Comparison of ENCODE assay signal across 1 cellular context in the genomic region with DNA sequence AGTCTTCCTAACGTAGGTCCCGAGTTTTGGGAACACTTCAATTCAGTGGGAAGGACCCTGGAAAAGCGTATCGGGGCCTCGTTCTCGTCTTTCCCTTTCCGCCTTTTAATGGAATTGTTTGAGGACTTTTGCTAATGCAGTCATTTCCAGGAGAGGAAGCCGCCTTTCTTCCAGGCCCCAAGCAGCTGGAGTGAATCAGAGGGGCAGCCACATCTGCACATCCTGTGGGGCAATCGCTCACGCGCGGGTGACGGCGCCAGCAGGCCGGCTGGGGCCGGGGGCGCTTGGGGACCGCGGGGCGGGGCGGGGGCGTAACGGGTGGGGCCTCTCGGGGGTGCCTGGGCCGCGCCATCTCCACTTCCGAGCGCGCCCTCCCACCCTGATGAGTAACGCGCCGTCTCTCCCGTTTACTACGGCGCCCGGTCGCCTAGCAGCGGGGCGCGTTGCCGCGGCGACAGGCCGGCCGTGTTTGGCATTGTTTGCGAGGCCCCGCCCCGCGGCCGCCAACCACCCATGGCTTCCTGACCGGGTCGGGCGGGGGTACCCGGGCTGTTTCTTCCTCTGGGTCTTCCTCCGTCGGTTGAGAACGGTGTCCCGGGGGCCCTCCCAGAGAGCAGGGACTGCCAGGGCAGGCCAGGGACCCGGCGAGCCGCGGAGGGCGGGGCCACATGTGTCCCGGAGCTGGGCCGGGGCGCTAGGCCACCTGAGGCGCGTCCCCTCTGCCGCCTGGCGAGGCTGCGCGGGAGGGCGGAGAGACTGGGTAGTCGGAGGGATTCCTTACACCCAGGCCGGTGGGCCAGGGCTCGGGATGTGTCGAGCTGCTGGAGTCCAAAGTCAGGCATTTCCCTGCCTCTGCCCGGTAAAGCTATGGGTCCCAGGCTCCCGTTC.
TF ChIP-seq lines count a peak whose summit lies in the region.

No MANE protein-coding gene starts in this region.

TF ChIP-seq in endothelial cell of umbilical vein, 7 proteins besides CTCF, POLR2A, EP300 and RAD21 (continued from another document):
- TF ChIP-seq, protein P1, sequence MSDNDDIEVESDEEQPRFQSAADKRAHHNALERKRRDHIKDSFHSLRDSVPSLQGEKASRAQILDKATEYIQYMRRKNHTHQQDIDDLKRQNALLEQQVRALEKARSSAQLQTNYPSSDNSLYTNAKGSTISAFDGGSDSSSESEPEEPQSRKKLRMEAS (IDR thresholded peaks at IDR 0.05; ENCODE audit: insufficient read depth, insufficient read length), result peak; percentile 62
- peak; percentile 6 for TF ChIP-seq MYC (IDR thresholded peaks at IDR 0.05; ENCODE audit: low read depth, low read length)
- peak; percentile 95 for TF ChIP-seq POLR2AphosphoS5 (IDR thresholded peaks at IDR 0.05; ENCODE audit: insufficient read depth, low read depth, low read length)
- TF ChIP-seq EZH2 (IDR thresholded peaks at IDR 0.05; ENCODE audit: borderline replicate concordance, low read depth, low read length, severe bottlenecking), result no peak
